In the genomic region with DNA sequence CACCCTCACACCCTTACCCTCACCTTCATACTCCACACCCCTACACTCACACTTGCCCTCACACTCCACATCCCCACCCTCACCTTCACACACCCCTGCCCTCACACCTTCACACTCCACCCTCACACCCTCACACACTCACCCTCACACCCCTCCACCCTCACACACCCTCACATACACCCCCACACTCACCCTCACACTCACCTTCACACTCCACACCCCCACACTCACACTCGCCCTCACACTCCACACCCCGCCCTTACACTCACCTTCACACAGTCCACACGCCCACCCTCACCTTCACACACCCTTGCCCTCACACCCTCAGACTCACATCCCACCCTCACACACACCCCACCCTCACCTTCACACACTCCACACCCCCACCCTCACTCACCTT, we compare ENCODE assay signal across 2 cellular contexts.
TF ChIP-seq lines count a peak whose summit lies in the region.

No MANE protein-coding gene starts in this region.

TF ChIP-seq in IMR-90, 13 proteins besides CTCF, POLR2A, EP300 and RAD21:
- TF ChIP-seq FOS (IDR thresholded peaks at IDR 0.05; ENCODE audit: low read depth, low read length), result no peak
- TF ChIP-seq, protein P1, sequence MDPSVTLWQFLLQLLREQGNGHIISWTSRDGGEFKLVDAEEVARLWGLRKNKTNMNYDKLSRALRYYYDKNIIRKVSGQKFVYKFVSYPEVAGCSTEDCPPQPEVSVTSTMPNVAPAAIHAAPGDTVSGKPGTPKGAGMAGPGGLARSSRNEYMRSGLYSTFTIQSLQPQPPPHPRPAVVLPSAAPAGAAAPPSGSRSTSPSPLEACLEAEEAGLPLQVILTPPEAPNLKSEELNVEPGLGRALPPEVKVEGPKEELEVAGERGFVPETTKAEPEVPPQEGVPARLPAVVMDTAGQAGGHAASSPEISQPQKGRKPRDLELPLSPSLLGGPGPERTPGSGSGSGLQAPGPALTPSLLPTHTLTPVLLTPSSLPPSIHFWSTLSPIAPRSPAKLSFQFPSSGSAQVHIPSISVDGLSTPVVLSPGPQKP (IDR thresholded peaks at IDR 0.05; ENCODE audit: borderline replicate concordance, low read depth, low read length), result no peak
- TF ChIP-seq MAFK (IDR thresholded peaks at IDR 0.05; ENCODE audit: low read depth, low read length), result no peak
- no peak for TF ChIP-seq BHLHE40 (IDR thresholded peaks at IDR 0.05; ENCODE audit: low read depth, low read length)
- TF ChIP-seq CEBPB (IDR thresholded peaks at IDR 0.05; ENCODE audit: low read depth, low read length), result no peak
- no peak for TF ChIP-seq MXI1 (IDR thresholded peaks at IDR 0.05; ENCODE audit: borderline replicate concordance, low read depth, low read length)
- TF ChIP-seq CHD1 (IDR thresholded peaks at IDR 0.05; ENCODE audit: low read depth, low read length), result no peak
- TF ChIP-seq RCOR1 (IDR thresholded peaks at IDR 0.05; ENCODE audit: insufficient replicate concordance, low read length), result no peak
- TF ChIP-seq, protein P2, sequence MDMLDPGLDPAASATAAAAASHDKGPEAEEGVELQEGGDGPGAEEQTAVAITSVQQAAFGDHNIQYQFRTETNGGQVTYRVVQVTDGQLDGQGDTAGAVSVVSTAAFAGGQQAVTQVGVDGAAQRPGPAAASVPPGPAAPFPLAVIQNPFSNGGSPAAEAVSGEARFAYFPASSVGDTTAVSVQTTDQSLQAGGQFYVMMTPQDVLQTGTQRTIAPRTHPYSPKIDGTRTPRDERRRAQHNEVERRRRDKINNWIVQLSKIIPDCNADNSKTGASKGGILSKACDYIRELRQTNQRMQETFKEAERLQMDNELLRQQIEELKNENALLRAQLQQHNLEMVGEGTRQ (IDR thresholded peaks at IDR 0.05; ENCODE audit: low read depth, low read length), result no peak
- no peak for TF ChIP-seq SMC3 (IDR thresholded peaks at IDR 0.05; ENCODE audit: low read depth, low read length)
- no peak for TF ChIP-seq NFE2L2 (IDR thresholded peaks at IDR 0.05; ENCODE audit: low read depth, low read length)
- TF ChIP-seq MAZ (IDR thresholded peaks at IDR 0.05; ENCODE audit: borderline replicate concordance, low read depth, low read length), result no peak
- TF ChIP-seq RFX5 (IDR thresholded peaks at IDR 0.05; ENCODE audit: low read depth, low read length), result no peak
TF ChIP-seq in IMR-90: peak in this region for 0.

TF ChIP-seq in H1, 55 proteins besides CTCF, POLR2A, EP300 and RAD21:
- no peak for TF ChIP-seq SP1 (IDR thresholded peaks at IDR 0.05; ENCODE audit: low read depth, low read length)
- TF ChIP-seq EZH2 (IDR thresholded peaks at IDR 0.05; ENCODE audit: low read depth, low read length, severe bottlenecking), result no peak
- no peak for TF ChIP-seq ZNF274 (IDR thresholded peaks at IDR 0.05; ENCODE audit: borderline replicate concordance, extremely low read depth, low read length)
- no peak for TF ChIP-seq SP4 (IDR thresholded peaks at IDR 0.05; ENCODE audit: low read length)
